1 cellular context compared by ENCODE assay signal in the genomic region with DNA sequence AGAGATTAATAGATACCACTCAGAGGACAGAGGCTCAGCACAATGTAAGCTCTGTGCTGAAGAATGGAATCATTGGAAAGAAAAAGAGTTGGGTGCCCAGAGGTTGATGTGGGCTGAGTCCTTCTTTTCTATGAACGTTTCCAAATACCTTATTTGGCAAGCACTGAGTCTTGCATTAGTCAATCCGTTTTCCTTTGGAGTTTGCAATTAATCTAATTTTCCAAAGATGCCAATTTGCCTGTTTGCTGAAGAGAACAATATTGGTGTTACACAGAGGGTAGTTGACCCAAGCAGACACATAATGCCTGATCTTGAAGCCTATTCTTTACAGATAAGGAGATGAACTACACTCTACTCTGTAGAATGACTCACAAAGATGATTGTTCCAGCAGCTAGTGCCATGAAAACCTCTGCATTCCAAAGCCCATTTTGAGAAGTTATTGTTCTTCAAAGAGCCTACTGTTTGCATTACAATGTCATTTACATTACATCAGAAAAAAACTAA.
TF ChIP-seq lines count a peak whose summit lies in the region.

No MANE protein-coding gene starts in this region.

TF ChIP-seq in HEK293, 187 proteins besides CTCF, POLR2A, EP300 and RAD21 (continued from another document):
- TF ChIP-seq, protein P1, sequence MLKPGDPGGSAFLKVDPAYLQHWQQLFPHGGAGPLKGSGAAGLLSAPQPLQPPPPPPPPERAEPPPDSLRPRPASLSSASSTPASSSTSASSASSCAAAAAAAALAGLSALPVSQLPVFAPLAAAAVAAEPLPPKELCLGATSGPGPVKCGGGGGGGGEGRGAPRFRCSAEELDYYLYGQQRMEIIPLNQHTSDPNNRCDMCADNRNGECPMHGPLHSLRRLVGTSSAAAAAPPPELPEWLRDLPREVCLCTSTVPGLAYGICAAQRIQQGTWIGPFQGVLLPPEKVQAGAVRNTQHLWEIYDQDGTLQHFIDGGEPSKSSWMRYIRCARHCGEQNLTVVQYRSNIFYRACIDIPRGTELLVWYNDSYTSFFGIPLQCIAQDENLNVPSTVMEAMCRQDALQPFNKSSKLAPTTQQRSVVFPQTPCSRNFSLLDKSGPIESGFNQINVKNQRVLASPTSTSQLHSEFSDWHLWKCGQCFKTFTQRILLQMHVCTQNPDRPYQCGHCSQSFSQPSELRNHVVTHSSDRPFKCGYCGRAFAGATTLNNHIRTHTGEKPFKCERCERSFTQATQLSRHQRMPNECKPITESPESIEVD (tag by site-specific recombination; IDR thresholded peaks at IDR 0.05), result peak; percentile 37; the same call in 1 of the 2 replicates
- TF ChIP-seq SP3 (tag by site-specific recombination; IDR thresholded peaks at IDR 0.05) (no peak), ZFP37 (tag by site-specific recombination; IDR thresholded peaks at IDR 0.05) (no peak), GLIS1 (tag by site-specific recombination; IDR thresholded peaks at IDR 0.05) (no peak), ZNF660 (tag by site-specific recombination; IDR thresholded peaks at IDR 0.05) (0 out of 2 replicates have a peak, but pooled peaks have one; percentile 11), ZBTB17 (tag by site-specific recombination; IDR thresholded peaks at IDR 0.05) (peak; percentile 31; the same call in 1 of the 2 replicates), SP7 (tag by site-specific recombination; IDR thresholded peaks at IDR 0.05) (peak; percentile 52; the same call in 1 of the 2 replicates), ZNF521 (tag by site-specific recombination; IDR thresholded peaks at IDR 0.05) (no peak), HOXA7 (CRISPR knock-in tag; IDR thresholded peaks at IDR 0.05; ENCODE audit: borderline replicate concordance) (no peak), ZNF701 (tag by site-specific recombination; IDR thresholded peaks at IDR 0.05) (no peak), SCRT1 (tag by site-specific recombination; IDR thresholded peaks at IDR 0.05; ENCODE audit: borderline replicate concordance) (no peak), ZSCAN5A (tag by site-specific recombination; IDR thresholded peaks at IDR 0.05) (no peak), ZNF558 (tag by site-specific recombination; IDR thresholded peaks at IDR 0.05) (no peak), KLF10 (tag by site-specific recombination; IDR thresholded peaks at IDR 0.05) (no peak), WT1 (tag by site-specific recombination; IDR thresholded peaks at IDR 0.05) (no peak), ZNF23 (tag by site-specific recombination; IDR thresholded peaks at IDR 0.05; ENCODE audit: borderline replicate concordance) (no peak), ZNF18 (tag by site-specific recombination; IDR thresholded peaks at IDR 0.05) (no peak)
